17 cellular contexts compared by ENCODE assay signal in the genomic region with DNA sequence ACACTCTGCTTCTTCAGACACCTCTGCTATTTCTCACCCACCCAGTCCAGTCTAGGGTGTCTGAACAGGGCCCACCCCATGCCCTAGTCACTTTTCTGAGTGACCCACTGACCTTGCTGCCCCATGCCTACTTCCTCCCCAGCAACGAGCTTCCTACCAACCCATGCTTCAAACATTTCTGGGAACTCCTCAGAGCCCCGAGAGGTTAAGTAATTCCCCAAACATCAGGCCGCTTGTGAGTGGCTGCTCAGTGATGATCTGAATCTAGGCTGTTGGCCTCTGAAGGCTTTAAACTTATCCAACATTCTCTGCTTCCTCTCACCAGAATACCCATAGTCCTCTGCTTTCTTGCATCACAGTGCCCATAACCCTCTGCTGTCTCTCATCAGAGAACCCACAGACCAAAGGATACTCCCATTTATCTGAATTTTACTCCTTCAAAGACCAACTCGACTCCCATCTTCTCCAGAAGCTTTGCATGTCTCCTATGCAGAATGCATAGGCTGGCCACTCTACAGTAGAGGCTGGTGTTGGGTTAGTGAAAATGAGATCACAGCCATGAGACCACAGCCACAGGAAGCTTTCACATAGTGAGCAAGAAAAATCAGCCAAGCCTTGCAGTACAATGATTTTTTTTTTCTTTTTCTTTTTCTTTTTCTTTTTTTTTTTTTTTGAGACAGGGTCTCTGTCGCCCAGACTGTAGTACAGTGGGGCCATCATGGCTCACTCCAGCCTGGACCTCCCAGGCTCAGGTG.
DNase-seq lines count a peak whose midpoint lies in the region; ATAC-seq, FAIRE-seq and TF ChIP-seq lines count a peak whose summit lies in the region.
"Had no signal": no experiment of that assay in that cellular context is flagged by ENCODE, and none has a peak within 500 bp of the region (broad histone marks: within the 10 kb centered on the region; RNA-seq: fewer than 3 reads in every experiment).

No MANE protein-coding gene starts in this region.

- no peak for TF ChIP-seq POLR2A in testis (IDR thresholded peaks at IDR 0.05)

- no peaks in the 10 kb centered on the region for H3K27me3 Mint-ChIP-seq in T-helper 17 cell

- H3K27me3 ChIP-seq in left lung (no peaks in the 10 kb centered on the region), testis (no peaks in the 10 kb centered on the region)
- H3K27me3 ChIP-seq: esophagus muscularis mucosa, transverse colon had no signal

- H3K4me1 Mint-ChIP-seq in T-helper 17 cell: no peaks in the 10 kb centered on the region

- TF ChIP-seq CTCF in left lung (IDR thresholded peaks at IDR 0.05) (no peak), testis (IDR thresholded peaks at IDR 0.05) (no peak)

- no peak overlapping the region for H3K4me3 Mint-ChIP-seq in T-helper 17 cell
- H3K4me3 Mint-ChIP-seq: GM23338, WTC11 had no signal

- H3K27ac ChIP-seq in left lung (no peak overlapping the region), testis (no peak overlapping the region)
- H3K27ac ChIP-seq: esophagus muscularis mucosa, transverse colon had no signal

- peak; percentile 61 for FAIRE-seq in GM19239 (lab: Jason Lieb, UNC)

- H3K4me1 ChIP-seq in left lung (no peaks in the 10 kb centered on the region), testis (no peaks in the 10 kb centered on the region)
- H3K4me1 ChIP-seq: transverse colon had no signal

- DNase-seq in GM19239 (ENCODE audit: insufficient read length, low spot score) (no peak), left lung (no peak), T-helper 17 cell (no peak), testis (no peak)
- DNase-seq: activated naive CD4-positive, alpha-beta T cell; dermis blood vessel endothelial cell; mucosa of descending colon; NCI-H748 treated with DMSO at 0.1 percent for 48 hours; stimulated activated CD4-positive, alpha-beta T cell treated with anti-CD3 and anti-CD28 coated beads, Interleukin-4, amount 100 ng/mL, for 4 hours; transverse colon had no signal

- 93 to 95% methylated on average over 5 of the region's 5 CpGs for WGBS in testis, 2 donors

- intact Hi-C loops in left lung (cut with DNase I) (no loop called here), testis (cut with DNase I; ENCODE audit: low total_unique reads) (no loop called here)

- H3K4me3 ChIP-seq in left lung (no peak overlapping the region), testis (no peak overlapping the region)
- H3K4me3 ChIP-seq: esophagus muscularis mucosa, GM23338, mucosa of descending colon, transverse colon had no signal

- H3K36me3 Mint-ChIP-seq in T-helper 17 cell (ENCODE audit: low read depth): no peaks in the 10 kb centered on the region
- H3K36me3 Mint-ChIP-seq: WTC11 had no signal

- H3K9me3 ChIP-seq in left lung (no peaks in the 10 kb centered on the region), T-helper 17 cell (ENCODE audit: control insufficient read depth, low read length, poor library complexity, severe bottlenecking) (no peaks in the 10 kb centered on the region), testis (no peaks in the 10 kb centered on the region)
- H3K9me3 ChIP-seq: esophagus muscularis mucosa, mucosa of descending colon, transverse colon had no signal

- no peaks in the 10 kb centered on the region for H3K36me3 ChIP-seq in left lung
- H3K36me3 ChIP-seq in testis (ENCODE audit: low read depth, missing control alignments): no peaks in the 10 kb centered on the region
- H3K36me3 ChIP-seq: esophagus muscularis mucosa, transverse colon had no signal

- peak; percentile 82 for ATAC-seq in GM18498 (IDR thresholded peaks at IDR 0.05; ENCODE audit: unreplicated experiment)
- ATAC-seq in HG02798 (IDR thresholded peaks at IDR 0.05; ENCODE audit: poor library complexity, unreplicated experiment): peak; percentile 72
- peak; percentile 65 for ATAC-seq in HG03460 (IDR thresholded peaks at IDR 0.05; ENCODE audit: unreplicated experiment)
- no peak for ATAC-seq in left lung
- ATAC-seq in HG03039 (IDR thresholded peaks at IDR 0.05; ENCODE audit: unreplicated experiment): no peak
- no peak for ATAC-seq in T-helper 17 cell
- ATAC-seq: GM23338, mucosa of descending colon, WTC11 had no signal

- no peak overlapping the region for H3K27ac Mint-ChIP-seq in T-helper 17 cell
- H3K27ac Mint-ChIP-seq: GM23338, WTC11 had no signal

Comparison
In these comparisons a context has a peak if more than half of its experiments do, and no peak if none do; other contexts are left out.
1. ATAC-seq: peak in GM18498 (single experiment), HG02798 (single experiment) and HG03460 (single experiment); none in left lung (single experiment), HG03039 (single experiment) and T-helper 17 cell (single experiment).